Comparison of ENCODE assay signal across 13 cellular contexts in the genomic region with DNA sequence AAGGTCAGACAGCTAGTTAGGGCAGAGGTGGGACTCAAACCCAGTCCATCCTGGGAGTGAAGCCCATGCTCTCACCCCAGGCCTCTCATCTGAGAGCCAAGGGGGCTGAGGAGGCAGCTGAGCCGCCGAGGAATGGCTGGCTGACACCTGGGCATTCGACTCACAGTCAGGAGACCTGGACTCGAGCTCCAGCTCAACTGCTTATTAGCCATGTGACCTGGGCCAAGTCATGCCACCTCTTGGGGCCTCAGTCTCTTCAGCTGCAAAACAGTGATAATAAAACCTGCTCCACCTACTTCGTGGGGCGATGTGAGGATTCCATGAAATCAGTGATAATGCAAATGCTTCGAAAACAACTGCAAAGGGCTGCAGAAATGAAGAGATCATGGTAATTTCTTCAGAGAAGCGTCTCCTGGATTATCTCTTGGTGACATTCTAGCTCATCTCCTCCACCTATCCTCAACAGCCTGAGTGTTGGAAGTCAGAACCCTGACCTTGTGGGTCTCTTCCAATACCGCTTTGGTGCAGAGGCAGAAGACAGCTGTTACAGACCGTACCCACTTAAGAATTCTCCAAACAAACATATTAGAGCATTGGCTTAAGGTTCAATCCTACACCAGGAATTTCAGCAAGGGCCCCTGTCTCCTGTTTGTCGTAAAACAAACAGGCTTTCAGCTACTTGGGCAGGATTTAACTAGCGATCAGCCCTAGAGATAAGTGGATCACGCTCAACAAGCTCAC.
DNase-seq lines count a peak whose midpoint lies in the region; ATAC-seq and TF ChIP-seq lines count a peak whose summit lies in the region.
"Had no signal": no experiment of that assay in that cellular context is flagged by ENCODE, and none has a peak within 500 bp of the region (broad histone marks: within the 10 kb centered on the region; RNA-seq: fewer than 3 reads in every experiment).

No MANE protein-coding gene starts in this region.

- H3K4me3 Mint-ChIP-seq in CD8-positive, alpha-beta memory T cell, result no peak overlapping the region
- H3K4me3 Mint-ChIP-seq: memory B cell had no signal

- in situ Hi-C loops in SK-MEL-5 (cut with HindIII; ENCODE audit: low pct_unique_long_range_greater_than_20kb, low sequenced_read_pairs), result no loop called here

- CTCF ChIA-PET in CD8-positive, alpha-beta memory T cell (lab: Charles Lee), result interaction anchor here (0.8 to 1.3 kb wide), 2 partner anchors 18 to 224 kb away, joined by 3 read pairs; partner anchors contain the start of gene C6orf89

- ATAC-seq in lung (ENCODE audit: insufficient read depth, low FRiP score) (peak; percentile 34), GM21576 (IDR thresholded peaks at IDR 0.05; ENCODE audit: unreplicated experiment) (no peak)

- peak overlapping the region; percentile 83 for H3K27ac ChIP-seq in CD8-positive, alpha-beta memory T cell (ENCODE audit: low read depth, low read length)
- no peak overlapping the region for H3K27ac ChIP-seq in lung (ENCODE audit: low read depth in 1 of 2, low read length in 1 of 2)

- no peak for DNase-seq in CD8-positive, alpha-beta memory T cell
- DNase-seq in DMS79 treated with DMSO at 0.1 percent for 48 hours (lab: John Stamatoyannopoulos, UW), result peak; percentile 59
- peak; percentile 34 for DNase-seq in SK-MEL-5 (ENCODE audit: low read depth, low spot score)
- DNase-seq in lung (ENCODE audit: low spot score), result no peak
- no peak for DNase-seq in NCI-H526 (lab: John Stamatoyannopoulos, UW)
- no peak for DNase-seq in cerebellar nuclear complex (lab: John Stamatoyannopoulos, UW)
- DNase-seq: activated T-cell treated with anti-CD3 and anti-CD28 coated beads, Interleukin-2, amount 50 U/mL, for 1 hour; hippocampal formation; NCI-H187 treated with DMSO at 0.1 percent for 48 hours; stimulated activated CD4-positive, alpha-beta T cell treated with anti-CD3 and anti-CD28 coated beads, Interleukin-4, amount 100 ng/mL, for 1 hour; stomach had no signal

- H3K36me3 Mint-ChIP-seq in CD8-positive, alpha-beta memory T cell, result no peaks in the 10 kb centered on the region
- H3K36me3 Mint-ChIP-seq: memory B cell had no signal

- H3K4me1 ChIP-seq in CD8-positive, alpha-beta memory T cell (ENCODE audit: insufficient read depth, low read length), result no peaks in the 10 kb centered on the region
- peaks cover 0 to 5% of the 10 kb centered on the region in 2 donors for H3K4me1 ChIP-seq in lung (ENCODE audit: control insufficient read depth in 2 of 2, insufficient read depth in 2 of 2, low read length in 2 of 2)

- peaks cover 3 to 9% (median 4%) of the 10 kb centered on the region in 3 donors for H3K4me1 Mint-ChIP-seq in CD8-positive, alpha-beta memory T cell

- no peaks in the 10 kb centered on the region for H3K36me3 ChIP-seq in CD8-positive, alpha-beta memory T cell (ENCODE audit: insufficient read depth, low read length)
- no peaks in the 10 kb centered on the region for H3K36me3 ChIP-seq in lung (ENCODE audit: control insufficient read depth in 2 of 2, insufficient read depth in 2 of 2, low read length in 2 of 2)
- H3K36me3 ChIP-seq: stomach had no signal

- POLR2A ChIA-PET in CD8-positive, alpha-beta memory T cell (lab: Charles Lee), result no interaction called here

- H3K9me3 Mint-ChIP-seq in CD8-positive, alpha-beta memory T cell, result no peaks in the 10 kb centered on the region
- H3K9me3 Mint-ChIP-seq: memory B cell had no signal

- H3K4me3 ChIP-seq in CD8-positive, alpha-beta memory T cell (ENCODE audit: low read length), result no peak overlapping the region
- no peak overlapping the region for H3K4me3 ChIP-seq in lung
- H3K4me3 ChIP-seq: stomach had no signal

- peaks cover 2 to 6% of the 10 kb centered on the region in 2 donors for H3K27me3 Mint-ChIP-seq in CD8-positive, alpha-beta memory T cell

- no peaks in the 10 kb centered on the region for H3K9me3 ChIP-seq in CD8-positive, alpha-beta memory T cell (ENCODE audit: low read length)
- H3K9me3 ChIP-seq in lung (ENCODE audit: control insufficient read depth in 2 of 2, insufficient read depth in 1 of 2, low read length in 1 of 2), result peaks cover 0 to 2% of the 10 kb centered on the region in 2 donors
- H3K9me3 ChIP-seq: stomach had no signal

- WGBS in lung, 2 donors, result 77 to 91% methylated on average over 13 of the region's 13 CpGs

- no peaks in the 10 kb centered on the region for H3K27me3 ChIP-seq in CD8-positive, alpha-beta memory T cell (ENCODE audit: insufficient read depth, low read length, poor library complexity, severe bottlenecking)
- no peaks in the 10 kb centered on the region for H3K27me3 ChIP-seq in lung (ENCODE audit: control insufficient read depth, insufficient read depth)
- H3K27me3 ChIP-seq: stomach had no signal

- TF ChIP-seq CTCF in lung (IDR thresholded peaks at IDR 0.05; ENCODE audit: control extremely low read depth, extremely low read depth), result no peak

- H3K27ac Mint-ChIP-seq in CD8-positive, alpha-beta memory T cell, result no peak overlapping the region
- H3K27ac Mint-ChIP-seq: memory B cell had no signal

Comparison
In these comparisons a context has a peak if more than half of its experiments do, and no peak if none do; other contexts are left out.
1. DNase-seq: peak in DMS79 treated with DMSO at 0.1 percent for 48 hours (single experiment) and SK-MEL-5 (single experiment); none in CD8-positive, alpha-beta memory T cell (0 of 5), lung (single experiment), NCI-H526 (0 of 2) and cerebellar nuclear complex (0 of 2).